Comparison of ENCODE assay signal across 26 cellular contexts in genomic region chr4:111689731-111690130, GRCh38.
A peak's percentile ranks its signal among the peaks of the same experiment; 100 is the strongest.
DNase-seq lines count a peak whose midpoint lies in the region; ATAC-seq, FAIRE-seq and TF ChIP-seq lines count a peak whose summit lies in the region.
"Had no signal": no experiment of that assay in that cellular context is flagged by ENCODE, and none has a peak within 500 bp of the region (broad histone marks: within the 10 kb centered on the region; RNA-seq: fewer than 3 reads in every experiment).

No MANE protein-coding gene starts in this region.

- intact Hi-C loops in thyroid gland (cut with DNase I) = no loop called here

- no peak overlapping the region for H3K4me2 ChIP-seq in mesenchymal stem cell (ENCODE audit: low read length, poor library complexity, severe bottlenecking)

- no peak overlapping the region for H3K27ac ChIP-seq in mesenchymal stem cell (ENCODE audit: low read length, poor library complexity, severe bottlenecking)
- no peak overlapping the region for H3K27ac ChIP-seq in thyroid gland
- H3K27ac ChIP-seq: body of pancreas, coronary artery, upper lobe of left lung had no signal

- H3K27ac Mint-ChIP-seq in activated CD4-positive, alpha-beta T cell treated with anti-CD3 and anti-CD28 coated beads, Interleukin-2, amount 10 ng/mL, durations not matched to agents 7 days and 5 days = no peak overlapping the region
- H3K27ac Mint-ChIP-seq: CD8-positive, alpha-beta memory T cell; immature natural killer cell; memory B cell; stimulated activated naive CD8-positive, alpha-beta T cell treated with anti-CD3 and anti-CD28 coated beads, Interleukin-15, Interleukin-2, amounts not matched to agents 100 ng/mL and 50 ng/mL, for 24 hours had no signal

- DNase-seq in AG04449 (ENCODE audit: low read depth, low spot score) (peak; percentile 10), HS-5 (ENCODE audit: low read depth) (peak; percentile 14), bronchial epithelial cell (ENCODE audit: low read depth) (peak; percentile 28), mesenchymal stem cell (peak; percentile 60), NCI-H524 treated with DMSO at 0.1 percent for 48 hours (lab: John Stamatoyannopoulos, UW) (no peak), thyroid gland (no peak)
- no peak for DNase-seq in activated CD4-positive, alpha-beta T cell treated with anti-CD3 and anti-CD28 coated beads, Interleukin-2, amount 10 ng/mL, durations not matched to agents 7 days and 5 days
- DNase-seq: ACHN; activated CD4-positive, alpha-beta T cell treated with anti-CD3 and anti-CD28 coated beads for 4 hours; activated CD8-positive, alpha-beta memory T cell treated with anti-CD3 and anti-CD28 coated beads, Interleukin-2, amount 50 U/mL, for 48 hours; activated naive CD4-positive, alpha-beta T cell treated with Interleukin-2 at 50 U/mL for 16 hours; CD8-positive, alpha-beta memory T cell; DND-41; heart left ventricle; immature natural killer cell; NCI-H1048; NCI-H2081; retina had no signal

- H3K18ac ChIP-seq in mesenchymal stem cell (ENCODE audit: low read depth in 1 of 2, low read length in 2 of 2) = no peak overlapping the region

- H3K36me3 ChIP-seq in bronchial epithelial cell (ENCODE audit: control insufficient read depth, insufficient read depth, low read length) (no peaks in the 10 kb centered on the region), mesenchymal stem cell (ENCODE audit: control insufficient read depth in 1 of 2, insufficient read depth in 2 of 2, low read depth in 1 of 2, low read length in 2 of 2) (no peaks in the 10 kb centered on the region), thyroid gland (no peaks in the 10 kb centered on the region)
- H3K36me3 ChIP-seq: heart left ventricle, upper lobe of left lung had no signal

- ATAC-seq in GM21576 (IDR thresholded peaks at IDR 0.05; ENCODE audit: unreplicated experiment) = no peak
- ATAC-seq: heart left ventricle, K562 had no signal

- no peaks in the 10 kb centered on the region for H3K27me3 Mint-ChIP-seq in activated CD4-positive, alpha-beta T cell treated with anti-CD3 and anti-CD28 coated beads, Interleukin-2, amount 10 ng/mL, durations not matched to agents 7 days and 5 days
- H3K27me3 Mint-ChIP-seq: CD8-positive, alpha-beta memory T cell; stimulated activated naive CD8-positive, alpha-beta T cell treated with anti-CD3 and anti-CD28 coated beads, Interleukin-15, Interleukin-2, amounts not matched to agents 100 ng/mL and 50 ng/mL, for 24 hours had no signal

- no peak overlapping the region for H3K23ac ChIP-seq in mesenchymal stem cell (ENCODE audit: low read length in 2 of 2)

- POLR2A ChIA-PET in AG04449 (lab: Yijun Ruan, JAX) = no interaction called here
- POLR2A ChIA-PET in activated CD4-positive, alpha-beta T cell treated with anti-CD3 and anti-CD28 coated beads, Interleukin-2, amount 10 ng/mL, durations not matched to agents 7 days and 5 days (lab: Charles Lee) = no interaction called here

- H3K4ac ChIP-seq in mesenchymal stem cell (ENCODE audit: low read depth in 1 of 2, low read length in 2 of 2) = no peak overlapping the region

- H4K91ac ChIP-seq in mesenchymal stem cell (ENCODE audit: low read length) = no peak overlapping the region

- H2BK15ac ChIP-seq in mesenchymal stem cell (ENCODE audit: low read depth, poor library complexity, severe bottlenecking) = no peak overlapping the region

- H2BK12ac ChIP-seq in mesenchymal stem cell (ENCODE audit: low read length in 2 of 2) = no peak overlapping the region

- H3K36me3 Mint-ChIP-seq in activated CD4-positive, alpha-beta T cell treated with anti-CD3 and anti-CD28 coated beads, Interleukin-2, amount 10 ng/mL, durations not matched to agents 7 days and 5 days (ENCODE audit: low read depth) = no peaks in the 10 kb centered on the region
- H3K36me3 Mint-ChIP-seq: CD8-positive, alpha-beta memory T cell; immature natural killer cell; memory B cell had no signal

- CTCF ChIA-PET in AG04449 (lab: Yijun Ruan, JAX) = interaction anchor here (0.8 kb wide), 1 partner anchor 342 kb away, joined by 3 read pairs; no protein-coding TSS in a partner anchor
- CTCF ChIA-PET in activated CD4-positive, alpha-beta T cell treated with anti-CD3 and anti-CD28 coated beads, Interleukin-2, amount 10 ng/mL, durations not matched to agents 7 days and 5 days (lab: Charles Lee) = no interaction called here

- H2AFZ ChIP-seq in mesenchymal stem cell (ENCODE audit: low read depth, low read length) = no peak overlapping the region

- WGBS in mesenchymal stem cell = no CpG with 5 or more reads among the region's 1 CpG
- 16 to 35% methylated on average over 1 of the region's 1 CpG for WGBS in thyroid gland, 2 donors

- no peak overlapping the region for H2BK5ac ChIP-seq in mesenchymal stem cell (ENCODE audit: low read depth, low read length, poor library complexity, severe bottlenecking)

- no peak overlapping the region for H3K4me3 Mint-ChIP-seq in activated CD4-positive, alpha-beta T cell treated with anti-CD3 and anti-CD28 coated beads, Interleukin-2, amount 10 ng/mL, durations not matched to agents 7 days and 5 days
- H3K4me3 Mint-ChIP-seq: CD8-positive, alpha-beta memory T cell; immature natural killer cell; memory B cell; nephron; stimulated activated naive CD8-positive, alpha-beta T cell treated with anti-CD3 and anti-CD28 coated beads, Interleukin-15, Interleukin-2, amounts not matched to agents 100 ng/mL and 50 ng/mL, for 24 hours had no signal

- H3K9ac ChIP-seq in mesenchymal stem cell (ENCODE audit: low read length) = no peak overlapping the region

- no peaks in the 10 kb centered on the region for H3K79me1 ChIP-seq in mesenchymal stem cell (replicated peaks; ENCODE audit: low read length, poor library complexity, severe bottlenecking)

- H3K14ac ChIP-seq in mesenchymal stem cell (ENCODE audit: low read length in 2 of 2) = no peak overlapping the region

- H2BK120ac ChIP-seq in mesenchymal stem cell (ENCODE audit: low read depth, low read length) = no peak overlapping the region

- no peaks in the 10 kb centered on the region for H3K4me1 Mint-ChIP-seq in activated CD4-positive, alpha-beta T cell treated with anti-CD3 and anti-CD28 coated beads, Interleukin-2, amount 10 ng/mL, durations not matched to agents 7 days and 5 days
- H3K4me1 Mint-ChIP-seq: CD8-positive, alpha-beta memory T cell; immature natural killer cell; memory B cell had no signal

- H3K27me3 ChIP-seq in bronchial epithelial cell (ENCODE audit: control insufficient read depth, insufficient read depth, low read length) (no peaks in the 10 kb centered on the region), mesenchymal stem cell (ENCODE audit: control insufficient read depth in 1 of 2, insufficient read depth in 1 of 2, low read length in 2 of 2) (no peaks in the 10 kb centered on the region), thyroid gland (no peaks in the 10 kb centered on the region)
- H3K27me3 ChIP-seq: body of pancreas, upper lobe of left lung had no signal

- H4K8ac ChIP-seq in mesenchymal stem cell (ENCODE audit: low read length) = no peak overlapping the region

- H3K9me3 Mint-ChIP-seq in activated CD4-positive, alpha-beta T cell treated with anti-CD3 and anti-CD28 coated beads, Interleukin-2, amount 10 ng/mL, durations not matched to agents 7 days and 5 days = no peaks in the 10 kb centered on the region
- H3K9me3 Mint-ChIP-seq: nephron had no signal

- H3K4me3 ChIP-seq in AG04449 (ENCODE audit: low read depth, low read length) = no peak overlapping the region
- no peak overlapping the region for H3K4me3 ChIP-seq in bronchial epithelial cell (ENCODE audit: low read depth, low read length)
- H3K4me3 ChIP-seq in mesenchymal stem cell (ENCODE audit: insufficient read depth in 1 of 2, low read depth in 1 of 2, low read length in 2 of 2) = no peak overlapping the region
- H3K4me3 ChIP-seq in thyroid gland (replicated peaks in 1 of 3) = no peak overlapping the region
- H3K4me3 ChIP-seq: body of pancreas, coronary artery, heart left ventricle, K562, upper lobe of left lung had no signal

- TF ChIP-seq CTCF in AG04449 (IDR thresholded peaks at IDR 0.05; ENCODE audit: insufficient read depth, low read length, missing control alignments) = no peak
- TF ChIP-seq CTCF in bronchial epithelial cell (IDR thresholded peaks at IDR 0.05; ENCODE audit: insufficient read depth, low read length, severe bottlenecking) = no peak
- TF ChIP-seq CTCF in thyroid gland (IDR thresholded peaks at IDR 0.05) = no peak

- FAIRE-seq in bronchial epithelial cell (lab: Jason Lieb, UNC) = no peak
- FAIRE-seq: K562 had no signal

- H3K9me3 ChIP-seq in mesenchymal stem cell (ENCODE audit: control insufficient read depth, low read length) (no peaks in the 10 kb centered on the region), thyroid gland (no peaks in the 10 kb centered on the region)
- H3K9me3 ChIP-seq: body of pancreas, upper lobe of left lung had no signal

- no peak for TF ChIP-seq POLR2A in thyroid gland (IDR thresholded peaks at IDR 0.05)

- H3K4me1 ChIP-seq in mesenchymal stem cell (ENCODE audit: control insufficient read depth, insufficient read depth, low read depth, low read length) = no peaks in the 10 kb centered on the region
- peaks cover 0 to 3% of the 10 kb centered on the region in 2 donors for H3K4me1 ChIP-seq in thyroid gland
- H3K4me1 ChIP-seq: heart left ventricle had no signal

- no peak overlapping the region for H2AK5ac ChIP-seq in mesenchymal stem cell (ENCODE audit: low read length, severe bottlenecking)

Comparison
In these comparisons a context has a peak if more than half of its experiments do, and no peak if none do; other contexts are left out.
1. DNase-seq: peak in AG04449 (single experiment), HS-5 (single experiment), bronchial epithelial cell (single experiment) and mesenchymal stem cell (single experiment); none in activated CD4-positive, alpha-beta T cell treated with anti-CD3 and anti-CD28 coated beads, Interleukin-2, amount 10 ng/mL, durations not matched to agents 7 days and 5 days (single experiment), NCI-H524 treated with DMSO at 0.1 percent for 48 hours (single experiment) and thyroid gland (0 of 2).